ENCODE assay signal across 1 cellular context in genomic region chr11:119101759-119102423, GRCh38.
TF ChIP-seq lines count a peak whose summit lies in the region.

TSS of gene DPAGT1 (minus strand) at chr11:119101853. CDS start at chr11:119101655, 198 bp downstream.

TF ChIP-seq in HepG2, 621 proteins besides CTCF, POLR2A, EP300 and RAD21 (continued from another document):
- TF ChIP-seq USF2 (IDR thresholded peaks at IDR 0.05; ENCODE audit: low read depth, low read length) (peak; percentile 88), USF2 (CRISPR knock-in tag; IDR thresholded peaks at IDR 0.05; ENCODE audit: borderline replicate concordance) (peak; percentile 94; the same call in 1 of the 2 replicates), ZFAT (CRISPR knock-in tag; conservative IDR thresholded peaks at IDR 0.05) (no peak), ZNF710 (CRISPR knock-in tag; IDR thresholded peaks at IDR 0.05; ENCODE audit: borderline replicate concordance) (no peak), PHF5A (CRISPR knock-in tag; IDR thresholded peaks at IDR 0.05; ENCODE audit: low read depth, unreplicated experiment) (no peak), CREB3 (CRISPR knock-in tag; IDR thresholded peaks at IDR 0.05) (0 out of 2 replicates have a peak, but pooled peaks have one; percentile 34), ZIK1 (CRISPR knock-in tag; IDR thresholded peaks at IDR 0.05; ENCODE audit: borderline replicate concordance, low read depth) (no peak), MEF2D (CRISPR knock-in tag; IDR thresholded peaks at IDR 0.05) (0 out of 2 replicates have a peak, but pooled peaks have one; percentile 41), MXD4 (CRISPR knock-in tag; IDR thresholded peaks at IDR 0.05) (peak; percentile 97), PAF1 (CRISPR knock-in tag; IDR thresholded peaks at IDR 0.05) (no peak), NR1H2 (CRISPR knock-in tag; IDR thresholded peaks at IDR 0.05; ENCODE audit: borderline replicate concordance, low read depth) (no peak), MLX (CRISPR knock-in tag; IDR thresholded peaks at IDR 0.05) (no peak), TMF1 (CRISPR knock-in tag; IDR thresholded peaks at IDR 0.05; ENCODE audit: low read depth) (peak; percentile 49; the same call in 1 of the 2 replicates), HNF4G (IDR thresholded peaks at IDR 0.05; ENCODE audit: borderline replicate concordance, low read depth, low read length) (no peak; the same call in 1 of the 2 replicates), HNF4G (CRISPR knock-in tag; IDR thresholded peaks at IDR 0.05; ENCODE audit: borderline replicate concordance, low read depth) (no peak), YEATS4 (CRISPR knock-in tag; IDR thresholded peaks at IDR 0.05; ENCODE audit: borderline replicate concordance) (peak; percentile 78), ZNF615 (CRISPR knock-in tag; IDR thresholded peaks at IDR 0.05; ENCODE audit: borderline replicate concordance) (peak; percentile 56; the same call in 1 of the 2 replicates), ZNF552 (CRISPR knock-in tag; IDR thresholded peaks at IDR 0.05; ENCODE audit: borderline replicate concordance) (no peak), ZNF75D (CRISPR knock-in tag; IDR thresholded peaks at IDR 0.05; ENCODE audit: borderline replicate concordance) (no peak), SALL2 (CRISPR knock-in tag; IDR thresholded peaks at IDR 0.05) (peak; percentile 81), EED (CRISPR knock-in tag; IDR thresholded peaks at IDR 0.05) (no peak), KLF15 (CRISPR knock-in tag; IDR thresholded peaks at IDR 0.05; ENCODE audit: borderline replicate concordance) (peak; percentile 59; the same call in 1 of the 2 replicates), PHF20 (CRISPR knock-in tag; IDR thresholded peaks at IDR 0.05) (peak; percentile 88), DMAP1 (CRISPR knock-in tag; IDR thresholded peaks at IDR 0.05) (peak; percentile 98), PHF8 (CRISPR knock-in tag; IDR thresholded peaks at IDR 0.05) (peak; percentile 65), ZNF619 (CRISPR knock-in tag; IDR thresholded peaks at IDR 0.05) (no peak), RCOR2 (CRISPR knock-in tag; IDR thresholded peaks at IDR 0.05) (no peak), NFRKB (IDR thresholded peaks at IDR 0.05) (peak; percentile 65), ZGPAT (CRISPR knock-in tag; IDR thresholded peaks at IDR 0.05) (peak; percentile 83; the same call in 1 of the 2 replicates), ZNF503 (CRISPR knock-in tag; IDR thresholded peaks at IDR 0.05) (0 out of 2 replicates have a peak, but pooled peaks have one; percentile 7), FOXA3 (CRISPR knock-in tag; IDR thresholded peaks at IDR 0.05) (peak; percentile 6; the same call in 1 of the 2 replicates), ZBTB7B (CRISPR knock-in tag; IDR thresholded peaks at IDR 0.05) (0 out of 2 replicates have a peak, but pooled peaks have one; percentile 11), CEBPB (IDR thresholded peaks at IDR 0.05; ENCODE audit: borderline replicate concordance, low read depth, low read length) (no peak), SSRP1 (CRISPR knock-in tag; IDR thresholded peaks at IDR 0.05) (no peak), ZNF446 (CRISPR knock-in tag; IDR thresholded peaks at IDR 0.05) (0 out of 2 replicates have a peak, but pooled peaks have one; percentile 18), ZNF18 (CRISPR knock-in tag; IDR thresholded peaks at IDR 0.05; ENCODE audit: insufficient replicate concordance) (no peak), CAMTA2 (CRISPR knock-in tag; IDR thresholded peaks at IDR 0.05; ENCODE audit: borderline replicate concordance) (no peak), MAFK (conservative IDR thresholded peaks at IDR 0.05 in 1 of 2, IDR thresholded peaks at IDR 0.05 in 1 of 2; ENCODE audit: low read length in 2 of 2) (peak in 1 of 2 experiments; percentile 37; a peak in 2 of 4 replicates), MXD3 (CRISPR knock-in tag; IDR thresholded peaks at IDR 0.05) (peak; percentile 84), NONO (IDR thresholded peaks at IDR 0.05) (no peak), NONO (CRISPR knock-in tag; conservative IDR thresholded peaks at IDR 0.05) (peak; percentile 61), ZNF362 (CRISPR knock-in tag; IDR thresholded peaks at IDR 0.05; ENCODE audit: borderline replicate concordance) (0 out of 2 replicates have a peak, but pooled peaks have one; percentile 12), TARDBP (CRISPR knock-in tag; IDR thresholded peaks at IDR 0.05) (peak; percentile 72), NR2F1 (CRISPR knock-in tag; IDR thresholded peaks at IDR 0.05) (peak in 1 of 2 experiments; percentile 45; a peak in 1 of 4 replicates)
